In the genomic region with DNA sequence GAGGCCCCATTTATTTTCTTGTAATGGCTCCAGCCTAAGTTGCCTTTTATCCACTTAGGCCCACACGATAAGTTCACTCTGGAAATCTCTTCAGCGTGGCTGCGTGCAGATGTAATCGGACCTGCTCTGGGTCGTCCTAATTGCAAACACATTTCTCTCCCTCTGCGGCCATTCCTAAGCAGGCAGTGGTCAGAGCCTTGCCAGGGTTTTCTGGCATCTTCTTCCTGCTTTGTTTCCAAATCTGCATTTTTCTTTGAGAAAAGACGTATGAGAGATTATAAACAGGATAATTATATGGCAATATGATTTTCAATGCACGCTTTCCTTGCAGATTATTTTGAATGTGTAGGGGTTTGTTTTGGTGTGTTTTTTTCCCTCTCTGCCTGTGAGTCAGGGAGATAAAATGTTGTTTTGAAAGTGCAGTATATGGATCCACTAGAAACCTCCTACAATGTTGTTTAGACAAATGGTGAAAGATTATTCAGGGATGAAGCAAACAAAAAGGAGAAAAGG, we compare ENCODE assay signal across 14 cellular contexts.
A peak's percentile ranks its signal among the peaks of the same experiment; 100 is the strongest.
DNase-seq lines count a peak whose midpoint lies in the region; TF ChIP-seq lines count a peak whose summit lies in the region.
"Had no signal": no experiment of that assay in that cellular context is flagged by ENCODE, and none has a peak within 500 bp of the region (broad histone marks: within the 10 kb centered on the region; RNA-seq: fewer than 3 reads in every experiment).

No MANE protein-coding gene starts in this region.

- no peaks in the 10 kb centered on the region for H3K9me3 Mint-ChIP-seq in activated T-cell treated with anti-CD3 and anti-CD28 coated beads, Interleukin-2, amount 50 U/mL, for 24 hours
- H3K9me3 Mint-ChIP-seq: activated CD8-positive, alpha-beta T cell treated with anti-CD3 and anti-CD28 coated beads for 36 hours; stimulated activated effector memory CD8-positive, alpha-beta T cell treated with anti-CD3 and anti-CD28 coated beads, Interleukin-12 subunit alpha, Interleukin-12 subunit beta, amount 100 ng/mL, for 72 hours had no signal

- H3K27me3 Mint-ChIP-seq in activated T-cell treated with anti-CD3 and anti-CD28 coated beads, Interleukin-2, amount 50 U/mL, for 24 hours = no peaks in the 10 kb centered on the region

- intact Hi-C loops in ovary (cut with DNase I) = no loop called here

- no peak overlapping the region for H3K4me3 ChIP-seq in AG09309 (ENCODE audit: control insufficient read depth, low read depth, low read length)
- H3K4me3 ChIP-seq in fibroblast of villous mesenchyme (ENCODE audit: low read depth, low read length) = peak overlapping the region; percentile 10
- H3K4me3 ChIP-seq in ovary = no peak overlapping the region
- H3K4me3 ChIP-seq: GM12878, SJCRH30 had no signal

- no peaks in the 10 kb centered on the region for H3K27me3 ChIP-seq in ovary
- H3K27me3 ChIP-seq: SJCRH30 had no signal

- no peaks in the 10 kb centered on the region for H3K9me3 ChIP-seq in ovary
- H3K9me3 ChIP-seq: SJCRH30 had no signal

- no peaks in the 10 kb centered on the region for H3K36me3 Mint-ChIP-seq in activated T-cell treated with anti-CD3 and anti-CD28 coated beads, Interleukin-2, amount 50 U/mL, for 24 hours (ENCODE audit: low read depth)
- H3K36me3 Mint-ChIP-seq: stimulated activated effector memory CD8-positive, alpha-beta T cell treated with anti-CD3 and anti-CD28 coated beads, Interleukin-12 subunit alpha, Interleukin-12 subunit beta, amount 100 ng/mL, for 72 hours had no signal

- no peak overlapping the region for H3K27ac Mint-ChIP-seq in activated T-cell treated with anti-CD3 and anti-CD28 coated beads, Interleukin-2, amount 50 U/mL, for 24 hours
- H3K27ac Mint-ChIP-seq: activated CD8-positive, alpha-beta T cell treated with anti-CD3 and anti-CD28 coated beads for 36 hours; stimulated activated effector memory CD8-positive, alpha-beta T cell treated with anti-CD3 and anti-CD28 coated beads, Interleukin-12 subunit alpha, Interleukin-12 subunit beta, amount 100 ng/mL, for 72 hours had no signal

- 6 to 18% (median 11%) methylated on average over 8 of the region's 8 CpGs for WGBS in ovary, 3 donors

- H3K4me1 ChIP-seq in ovary (ENCODE audit: insufficient read depth) = peaks cover 9% of the 10 kb centered on the region
- H3K4me1 ChIP-seq: SJCRH30 had no signal

- H3K27ac ChIP-seq in ovary = peak overlapping the region; percentile 52
- H3K27ac ChIP-seq: C4-2B, SJCRH30 had no signal

- DNase-seq in AG09309 (ENCODE audit: low read depth) (peak; percentile 99), SK-N-DZ (ENCODE audit: low spot score) (peak; percentile 88), fibroblast of villous mesenchyme (ENCODE audit: low read depth) (peak; percentile 95), ovary (peak; percentile 33 to 63 (median 48)), islet precursor cell (no peak), activated T-cell treated with anti-CD3 and anti-CD28 coated beads for 4 hours (no peak)
- no peak for DNase-seq in activated T-cell treated with anti-CD3 and anti-CD28 coated beads, Interleukin-2, amount 50 U/mL, for 24 hours
- DNase-seq in central memory CD4-positive, alpha-beta T cell = no peak
- DNase-seq: activated CD8-positive, alpha-beta T cell treated with anti-CD3 and anti-CD28 coated beads for 36 hours; NCI-H1092 treated with DMSO at 0.1 percent for 48 hours had no signal

- no peak for TF ChIP-seq EP300 in ovary (IDR thresholded peaks at IDR 0.05)

- H3K4me1 Mint-ChIP-seq in activated T-cell treated with anti-CD3 and anti-CD28 coated beads, Interleukin-2, amount 50 U/mL, for 24 hours (ENCODE audit: low read depth) = no peaks in the 10 kb centered on the region
- H3K4me1 Mint-ChIP-seq: stimulated activated effector memory CD8-positive, alpha-beta T cell treated with anti-CD3 and anti-CD28 coated beads, Interleukin-12 subunit alpha, Interleukin-12 subunit beta, amount 100 ng/mL, for 72 hours had no signal

- no peaks in the 10 kb centered on the region for H3K36me3 ChIP-seq in ovary
- H3K36me3 ChIP-seq: SJCRH30 had no signal

- TF ChIP-seq CTCF in AG09309 (IDR thresholded peaks at IDR 0.05; ENCODE audit: control insufficient read depth, insufficient read depth, low read depth, low read length, missing control alignments) = no peak
- no peak for TF ChIP-seq CTCF in fibroblast of villous mesenchyme (IDR thresholded peaks at IDR 0.05; ENCODE audit: insufficient read depth, low read depth, low read length)
- TF ChIP-seq CTCF in ovary (IDR thresholded peaks at IDR 0.05) = no peak

- H3K4me3 Mint-ChIP-seq in activated T-cell treated with anti-CD3 and anti-CD28 coated beads, Interleukin-2, amount 50 U/mL, for 24 hours = no peak overlapping the region
- H3K4me3 Mint-ChIP-seq: activated CD8-positive, alpha-beta T cell treated with anti-CD3 and anti-CD28 coated beads for 36 hours; stimulated activated effector memory CD8-positive, alpha-beta T cell treated with anti-CD3 and anti-CD28 coated beads, Interleukin-12 subunit alpha, Interleukin-12 subunit beta, amount 100 ng/mL, for 72 hours had no signal

- TF ChIP-seq POLR2A in ovary (IDR thresholded peaks at IDR 0.05) = no peak

Comparison
In these comparisons a context has a peak if more than half of its experiments do, and no peak if none do; other contexts are left out.
1. DNase-seq: peak in AG09309 (single experiment), SK-N-DZ (single experiment), fibroblast of villous mesenchyme (single experiment) and ovary (5 of 5); none in activated T-cell treated with anti-CD3 and anti-CD28 coated beads, Interleukin-2, amount 50 U/mL, for 24 hours (single experiment), islet precursor cell (single experiment), central memory CD4-positive, alpha-beta T cell (single experiment) and activated T-cell treated with anti-CD3 and anti-CD28 coated beads for 4 hours (single experiment).